Comparison of ENCODE assay signal across 18 cellular contexts in the genomic region with DNA sequence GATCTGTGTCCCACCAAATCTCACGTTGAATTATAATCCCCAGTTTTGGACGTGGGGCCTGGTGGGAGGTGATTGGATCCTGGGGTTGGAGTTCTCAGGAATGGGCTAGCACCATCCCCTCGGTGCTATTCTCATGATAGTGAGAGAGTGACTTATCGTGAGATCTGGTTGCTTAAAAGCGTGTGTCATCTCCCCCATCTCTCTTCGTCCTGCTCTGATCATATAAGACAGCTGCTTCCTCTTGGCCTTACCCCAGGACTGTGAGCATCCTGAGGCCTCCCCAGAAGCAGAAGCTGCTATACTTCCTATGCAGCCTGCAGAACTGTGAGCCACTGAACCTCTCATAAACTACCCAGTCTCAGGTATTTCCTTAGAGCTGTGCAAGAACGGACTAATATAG.
DNase-seq lines count a peak whose midpoint lies in the region; ATAC-seq and TF ChIP-seq lines count a peak whose summit lies in the region.
"Had no signal": no experiment of that assay in that cellular context is flagged by ENCODE, and none has a peak within 500 bp of the region (broad histone marks: within the 10 kb centered on the region; RNA-seq: fewer than 3 reads in every experiment).

No MANE protein-coding gene starts in this region.

- peaks cover 23% of the 10 kb centered on the region for H3K27me3 Mint-ChIP-seq in GM23338 (ENCODE audit: insufficient read depth, low read depth, poor library complexity)
- no peaks in the 10 kb centered on the region for H3K27me3 Mint-ChIP-seq in stimulated activated memory B cell treated with anti-CD40 and anti-IgM and Interleukin-4, amounts not matched to agents 10 μg/mL and 1 μg/mL and 100 μg/mL, for 72 hours
- peaks cover 15 to 24% of the 10 kb centered on the region in 2 donors for H3K27me3 Mint-ChIP-seq in CD8-positive, alpha-beta memory T cell
- H3K27me3 Mint-ChIP-seq: activated CD4-positive, alpha-beta T cell treated with anti-CD3 and anti-CD28 coated beads, Interleukin-2, amount 10 ng/mL, durations not matched to agents 7 days and 5 days; IgD-negative memory B cell had no signal

- ATAC-seq in GM23338 = no peak
- peak; percentile 65 for ATAC-seq in SK-N-SH treated with all-trans-retinoic acid at 6 μM for 48 hours
- ATAC-seq in stimulated activated memory B cell treated with anti-CD40 and anti-IgM and Interleukin-4, amounts not matched to agents 10 μg/mL and 1 μg/mL and 100 μg/mL, for 72 hours = peak; percentile 70
- ATAC-seq: mucosa of descending colon had no signal

- peak overlapping the region; percentile 92 for H3K27ac Mint-ChIP-seq in GM23338
- peak overlapping the region; percentile 46 for H3K27ac Mint-ChIP-seq in stimulated activated memory B cell treated with anti-CD40 and anti-IgM and Interleukin-4, amounts not matched to agents 10 μg/mL and 1 μg/mL and 100 μg/mL, for 72 hours
- H3K27ac Mint-ChIP-seq in CD8-positive, alpha-beta memory T cell = no peak overlapping the region
- H3K27ac Mint-ChIP-seq: activated CD4-positive, alpha-beta T cell treated with anti-CD3 and anti-CD28 coated beads, Interleukin-2, amount 10 ng/mL, durations not matched to agents 7 days and 5 days had no signal

- TF ChIP-seq POLR2A in erythroblast (IDR thresholded peaks at IDR 0.05; ENCODE audit: low read length) = no peak
- TF ChIP-seq POLR2A in lower leg skin (IDR thresholded peaks at IDR 0.05) = no peak

- no peak overlapping the region for H3K4me3 ChIP-seq in GM23338
- no peak overlapping the region for H3K4me3 ChIP-seq in lower leg skin (ENCODE audit: low read depth, poor library complexity, severe bottlenecking)
- H3K4me3 ChIP-seq in CD8-positive, alpha-beta memory T cell (ENCODE audit: low read length) = no peak overlapping the region
- H3K4me3 ChIP-seq: mucosa of descending colon, sigmoid colon had no signal

- peaks cover 17% of the 10 kb centered on the region for H3K9me3 Mint-ChIP-seq in GM23338
- H3K9me3 Mint-ChIP-seq in stimulated activated memory B cell treated with anti-CD40 and anti-IgM and Interleukin-4, amounts not matched to agents 10 μg/mL and 1 μg/mL and 100 μg/mL, for 72 hours = no peaks in the 10 kb centered on the region
- H3K9me3 Mint-ChIP-seq in CD8-positive, alpha-beta memory T cell = no peaks in the 10 kb centered on the region
- H3K9me3 Mint-ChIP-seq: activated CD4-positive, alpha-beta T cell treated with anti-CD3 and anti-CD28 coated beads, Interleukin-2, amount 10 ng/mL, durations not matched to agents 7 days and 5 days; IgD-negative memory B cell had no signal

- peaks cover 4% of the 10 kb centered on the region; the same call in 1 of the 2 replicates for H3K36me3 ChIP-seq in GM23338 (ENCODE audit: insufficient read depth)
- H3K36me3 ChIP-seq in CD8-positive, alpha-beta memory T cell (ENCODE audit: insufficient read depth, low read length) = no peaks in the 10 kb centered on the region
- H3K36me3 ChIP-seq: sigmoid colon had no signal

- intact Hi-C loops in lower leg skin (cut with DNase I; ENCODE audit: low total_unique reads) = no loop called here

- POLR2A ChIA-PET in CD8-positive, alpha-beta memory T cell (lab: Charles Lee) = no interaction called here

- H3K4me3 Mint-ChIP-seq in GM23338 = no peak overlapping the region
- no peak overlapping the region for H3K4me3 Mint-ChIP-seq in stimulated activated memory B cell treated with anti-CD40 and anti-IgM and Interleukin-4, amounts not matched to agents 10 μg/mL and 1 μg/mL and 100 μg/mL, for 72 hours
- H3K4me3 Mint-ChIP-seq in CD8-positive, alpha-beta memory T cell = no peak overlapping the region
- H3K4me3 Mint-ChIP-seq: activated CD4-positive, alpha-beta T cell treated with anti-CD3 and anti-CD28 coated beads, Interleukin-2, amount 10 ng/mL, durations not matched to agents 7 days and 5 days had no signal

- DNase-seq in GM23338 (ENCODE audit: low spot score) (no peak), erythroblast (lab: John Stamatoyannopoulos, UW) (peak; percentile 18 to 61), lower leg skin (ENCODE audit: low spot score in 2 of 2) (no peak), LoVo (ENCODE audit: low spot score) (no peak)
- no peak for DNase-seq in CD8-positive, alpha-beta memory T cell
- DNase-seq: activated CD4-positive, alpha-beta T cell treated with anti-CD3 and anti-CD28 coated beads, Interleukin-2, amount 10 ng/mL, durations not matched to agents 7 days and 5 days; activated CD8-positive, alpha-beta memory T cell treated with anti-CD3 and anti-CD28 coated beads, Interleukin-2, amount 50 U/mL, for 48 hours; amygdala; hypothalamus; mucosa of descending colon; NCI-H1694 treated with DMSO at 0.1 percent for 48 hours; nucleus accumbens; SIG-M5; sigmoid colon; T1000 had no signal

- peaks cover 54% of the 10 kb centered on the region for H3K4me1 ChIP-seq in GM23338 (ENCODE audit: insufficient read depth)
- H3K4me1 ChIP-seq in CD8-positive, alpha-beta memory T cell (ENCODE audit: insufficient read depth, low read length) = no peaks in the 10 kb centered on the region

- H3F3A ChIP-seq in GM23338 (replicated peaks; ENCODE audit: low read depth) = no peaks in the 10 kb centered on the region

- no peak overlapping the region for H2AFZ ChIP-seq in GM23338

- H3K4me2 ChIP-seq in GM23338 = no peak overlapping the region

- WGBS in lower leg skin, 2 donors = 78 to 82% methylated on average over 7 of the region's 7 CpGs

- peaks cover 46% of the 10 kb centered on the region for H3K4me1 Mint-ChIP-seq in GM23338
- peaks cover 23% of the 10 kb centered on the region for H3K4me1 Mint-ChIP-seq in stimulated activated memory B cell treated with anti-CD40 and anti-IgM and Interleukin-4, amounts not matched to agents 10 μg/mL and 1 μg/mL and 100 μg/mL, for 72 hours
- no peaks in the 10 kb centered on the region for H3K4me1 Mint-ChIP-seq in CD8-positive, alpha-beta memory T cell
- H3K4me1 Mint-ChIP-seq: activated CD4-positive, alpha-beta T cell treated with anti-CD3 and anti-CD28 coated beads, Interleukin-2, amount 10 ng/mL, durations not matched to agents 7 days and 5 days had no signal

- H4K20me1 ChIP-seq in GM23338 (replicated peaks; ENCODE audit: insufficient read depth) = no peaks in the 10 kb centered on the region

- H3K27me3 ChIP-seq in GM23338 (ENCODE audit: insufficient read depth) = no peaks in the 10 kb centered on the region
- no peaks in the 10 kb centered on the region for H3K27me3 ChIP-seq in CD8-positive, alpha-beta memory T cell (ENCODE audit: insufficient read depth, low read length, poor library complexity, severe bottlenecking)
- H3K27me3 ChIP-seq: sigmoid colon had no signal

- peaks cover 4% of the 10 kb centered on the region; the same call in 1 of the 2 replicates for H3K9me2 ChIP-seq in GM23338 (ENCODE audit: insufficient read depth)

- H3K79me2 ChIP-seq in GM23338 (replicated peaks; ENCODE audit: insufficient read depth) = no peaks in the 10 kb centered on the region

- no peaks in the 10 kb centered on the region for H3K9me3 ChIP-seq in CD8-positive, alpha-beta memory T cell (ENCODE audit: low read length)
- H3K9me3 ChIP-seq: mucosa of descending colon, sigmoid colon had no signal

- H3K36me3 Mint-ChIP-seq in GM23338 (ENCODE audit: low read depth) = peaks cover 13% of the 10 kb centered on the region
- no peaks in the 10 kb centered on the region for H3K36me3 Mint-ChIP-seq in stimulated activated memory B cell treated with anti-CD40 and anti-IgM and Interleukin-4, amounts not matched to agents 10 μg/mL and 1 μg/mL and 100 μg/mL, for 72 hours
- H3K36me3 Mint-ChIP-seq in CD8-positive, alpha-beta memory T cell = peaks cover 0 to 1% (median 0%) of the 10 kb centered on the region in 3 donors
- H3K36me3 Mint-ChIP-seq: IgD-negative memory B cell had no signal

- no peak for TF ChIP-seq CTCF in GM23338 (conservative IDR thresholded peaks at IDR 0.05; ENCODE audit: low read depth in 2 of 2)
- no peak for TF ChIP-seq CTCF in lower leg skin (IDR thresholded peaks at IDR 0.05)

- CTCF ChIA-PET in CD8-positive, alpha-beta memory T cell (lab: Charles Lee) = no interaction called here

- H3K27ac ChIP-seq in GM23338 (ENCODE audit: low read depth) = peak overlapping the region; percentile 93
- no peak overlapping the region for H3K27ac ChIP-seq in CD8-positive, alpha-beta memory T cell (ENCODE audit: low read depth, low read length)
- H3K27ac ChIP-seq: sigmoid colon had no signal

TF ChIP-seq in GM23338, 12 proteins besides CTCF, POLR2A, EP300 and RAD21:
- TF ChIP-seq POLR2AphosphoS5 (IDR thresholded peaks at IDR 0.05; ENCODE audit: low read depth) = no peak
- TF ChIP-seq EZH2phosphoT487 (IDR thresholded peaks at IDR 0.05; ENCODE audit: unreplicated experiment) = no peak

TF ChIP-seq in SK-N-SH treated with all-trans-retinoic acid at 6 μM for 48 hours, 23 proteins besides CTCF, POLR2A, EP300 and RAD21:
- TF ChIP-seq ZNF565 (CRISPR knock-in tag; conservative IDR thresholded peaks at IDR 0.05; ENCODE audit: low read depth) = no peak

Comparison
In these comparisons a context has a peak if more than half of its experiments do, and no peak if none do; other contexts are left out.
1. DNase-seq: peak in erythroblast (2 of 2); none in GM23338 (single experiment), lower leg skin (0 of 2), CD8-positive, alpha-beta memory T cell (0 of 5) and LoVo (single experiment).
2. H3K27ac Mint-ChIP-seq: peak in GM23338 (single experiment) and stimulated activated memory B cell treated with anti-CD40 and anti-IgM and Interleukin-4, amounts not matched to agents 10 μg/mL and 1 μg/mL and 100 μg/mL, for 72 hours (single experiment); none in CD8-positive, alpha-beta memory T cell (0 of 8).